19 cellular contexts compared by ENCODE assay signal in genomic region chr3:30299674-30300423, GRCh38.
DNase-seq lines count a peak whose midpoint lies in the region; ATAC-seq, FAIRE-seq and TF ChIP-seq lines count a peak whose summit lies in the region.
"Had no signal": no experiment of that assay in that cellular context is flagged by ENCODE, and none has a peak within 500 bp of the region (broad histone marks: within the 10 kb centered on the region; RNA-seq: fewer than 3 reads in every experiment).

No MANE protein-coding gene starts in this region.

- H2AFZ ChIP-seq in HepG2 (ENCODE audit: low read length), result peak overlapping the region; percentile 31

- WGBS in HepG2 (ENCODE audit: low lambda C conversion rate), result 25% methylated on average over 3 of the region's 3 CpGs
- 59% methylated on average over 3 of the region's 3 CpGs for WGBS in right lobe of liver (ENCODE audit: insufficient coverage, low coverage, low lambda C conversion rate, missing lambda C conversion rate)

- H3K9me3 ChIP-seq in HepG2 (ENCODE audit: low read length) (peaks cover 8% of the 10 kb centered on the region; the same call in 1 of the 2 replicates), right lobe of liver (no peaks in the 10 kb centered on the region)

- DNase-seq in HepG2 (ENCODE audit: low spot score) (peak; percentile 48), right lobe of liver (no peak), bronchial epithelial cell (ENCODE audit: low read depth) (peak; percentile 37), left colon (no peak), SKM-1 (lab: John Stamatoyannopoulos, UW; ENCODE audit: unreplicated experiment) (no peak)
- DNase-seq in stimulated activated CD4-positive, alpha-beta T cell treated with anti-CD3 and anti-CD28 coated beads, Interleukin-4, amount 100 ng/mL, for 1 hour, result no peak
- no peak for DNase-seq in activated effector memory CD4-positive, alpha-beta T cell treated with Interleukin-2 at 50 U/mL for 16 hours
- DNase-seq: COR-L47, DMS79 treated with DMSO at 0.1 percent for 48 hours, NCI-H1092, NCI-H1694 treated with DMSO at 0.1 percent for 48 hours, NCI-H446 treated with DMSO at 0.1 percent for 48 hours, SIG-M5 had no signal

- no TSS peak for BruUV-seq in HepG2 (replicated peaks; lab: Mats Ljungman, UMichigan)

- CTCF ChIA-PET in HepG2 (lab: Yijun Ruan, JAX; ENCODE audit: low intra/inter-chr PET ratio, low total read pairs), result no interaction called here

- POLR2A ChIA-PET in HepG2 (lab: Yijun Ruan, JAX), result no interaction called here

- H3K4me1 ChIP-seq in HepG2 (ENCODE audit: insufficient read depth, low read length) (peaks cover 41% of the 10 kb centered on the region), right lobe of liver (no peaks in the 10 kb centered on the region)

- ATAC-seq in HepG2 (peak; percentile 65), right lobe of liver (no peak), left colon (peak; percentile 75), HG02623 (IDR thresholded peaks at IDR 0.05; ENCODE audit: unreplicated experiment) (no peak)
- ATAC-seq: K562 had no signal

- FAIRE-seq in HepG2 (lab: Jason Lieb, UNC) (no peak), bronchial epithelial cell (lab: Jason Lieb, UNC) (no peak)
- FAIRE-seq: G401.6, GM19239, HTR-8/SVneo, K562, RCC 7860 had no signal

- intact Hi-C loops in HepG2 (cut with micrococcal nuclease; ENCODE audit: unreplicated experiment) (no loop called here), right lobe of liver (cut with DNase I) (no loop called here), left colon (cut with DNase I, micrococcal nuclease) (no loop called here)

- TF ChIP-seq EP300 in HepG2 (IDR thresholded peaks at IDR 0.05; ENCODE audit: low read depth in 2 of 2, low read length in 2 of 2) (no peak), HepG2 (CRISPR knock-in tag; IDR thresholded peaks at IDR 0.05; ENCODE audit: borderline replicate concordance) (no peak)

- in situ Hi-C loops in HepG2 (cut with HindIII; ENCODE audit: extremely low pct_ligation_motif_present, low pct_unique_long_range_greater_than_20kb), result no loop called here

- no peak for TF ChIP-seq CTCF in HepG2 (CRISPR knock-in tag; IDR thresholded peaks at IDR 0.05)
- TF ChIP-seq CTCF in right lobe of liver (IDR thresholded peaks at IDR 0.05), result no peak
- no peak for TF ChIP-seq CTCF in bronchial epithelial cell (IDR thresholded peaks at IDR 0.05; ENCODE audit: insufficient read depth, low read length, severe bottlenecking)

- H3K9ac ChIP-seq in HepG2 (ENCODE audit: insufficient read depth, low read depth, low read length), result no peak overlapping the region

- H3K27me3 ChIP-seq in HepG2 (ENCODE audit: control insufficient read depth in 1 of 2, insufficient read depth in 2 of 2, low read length in 2 of 2), result no peaks in the 10 kb centered on the region
- no peaks in the 10 kb centered on the region for H3K27me3 ChIP-seq in right lobe of liver
- no peaks in the 10 kb centered on the region for H3K27me3 ChIP-seq in bronchial epithelial cell (ENCODE audit: control insufficient read depth, insufficient read depth, low read length)

- TF ChIP-seq RAD21 in HepG2 (CRISPR knock-in tag; IDR thresholded peaks at IDR 0.05), result no peak

- peak overlapping the region; percentile 30 for H3K4me2 ChIP-seq in HepG2 (ENCODE audit: low read depth, low read length)

- no peaks in the 10 kb centered on the region for H4K20me1 ChIP-seq in HepG2 (ENCODE audit: insufficient read depth, low read length)

- H3K27ac ChIP-seq in HepG2 (ENCODE audit: extremely low read length, insufficient read depth, low read length) (no peak overlapping the region), right lobe of liver (no peak overlapping the region)

- H3K36me3 ChIP-seq in HepG2 (replicated peaks in 1 of 2; ENCODE audit: control insufficient read depth in 1 of 2, insufficient read depth in 2 of 2, low read length in 2 of 2) (no peaks in the 10 kb centered on the region), right lobe of liver (no peaks in the 10 kb centered on the region), bronchial epithelial cell (ENCODE audit: control insufficient read depth, insufficient read depth, low read length) (no peaks in the 10 kb centered on the region)

- TF ChIP-seq POLR2A in HepG2 (IDR thresholded peaks at IDR 0.05; ENCODE audit: insufficient read depth in 1 of 2, low read depth in 2 of 2, low read length in 2 of 2) (no peak), right lobe of liver (IDR thresholded peaks at IDR 0.05) (no peak)

- no peaks in the 10 kb centered on the region for H3K79me2 ChIP-seq in HepG2 (ENCODE audit: insufficient read depth, low read length)

- H3K4me3 ChIP-seq in HepG2 (replicated peaks in 1 of 3; ENCODE audit: insufficient read depth in 1 of 3, low read depth in 2 of 3, low read length in 3 of 3) (no peak overlapping the region), right lobe of liver (no peak overlapping the region), bronchial epithelial cell (ENCODE audit: low read depth, low read length) (no peak overlapping the region)
- H3K4me3 ChIP-seq: K562 had no signal

TF ChIP-seq in HepG2, 621 proteins besides CTCF, POLR2A, EP300 and RAD21 (continues in another document):
- no peak for TF ChIP-seq ISX (CRISPR knock-in tag; conservative IDR thresholded peaks at IDR 0.05)
- no peak for TF ChIP-seq ZNF780A (CRISPR knock-in tag; IDR thresholded peaks at IDR 0.05)
- no peak for TF ChIP-seq ZNF34 (CRISPR knock-in tag; IDR thresholded peaks at IDR 0.05; ENCODE audit: borderline replicate concordance)
- TF ChIP-seq ZNF121 (CRISPR knock-in tag; IDR thresholded peaks at IDR 0.05), result no peak
- TF ChIP-seq ELF3 (CRISPR knock-in tag; IDR thresholded peaks at IDR 0.05), result peak; percentile 40; the same call in 1 of the 2 replicates
- no peak for TF ChIP-seq ONECUT2 (CRISPR knock-in tag; IDR thresholded peaks at IDR 0.05)
- TF ChIP-seq, protein P1, sequence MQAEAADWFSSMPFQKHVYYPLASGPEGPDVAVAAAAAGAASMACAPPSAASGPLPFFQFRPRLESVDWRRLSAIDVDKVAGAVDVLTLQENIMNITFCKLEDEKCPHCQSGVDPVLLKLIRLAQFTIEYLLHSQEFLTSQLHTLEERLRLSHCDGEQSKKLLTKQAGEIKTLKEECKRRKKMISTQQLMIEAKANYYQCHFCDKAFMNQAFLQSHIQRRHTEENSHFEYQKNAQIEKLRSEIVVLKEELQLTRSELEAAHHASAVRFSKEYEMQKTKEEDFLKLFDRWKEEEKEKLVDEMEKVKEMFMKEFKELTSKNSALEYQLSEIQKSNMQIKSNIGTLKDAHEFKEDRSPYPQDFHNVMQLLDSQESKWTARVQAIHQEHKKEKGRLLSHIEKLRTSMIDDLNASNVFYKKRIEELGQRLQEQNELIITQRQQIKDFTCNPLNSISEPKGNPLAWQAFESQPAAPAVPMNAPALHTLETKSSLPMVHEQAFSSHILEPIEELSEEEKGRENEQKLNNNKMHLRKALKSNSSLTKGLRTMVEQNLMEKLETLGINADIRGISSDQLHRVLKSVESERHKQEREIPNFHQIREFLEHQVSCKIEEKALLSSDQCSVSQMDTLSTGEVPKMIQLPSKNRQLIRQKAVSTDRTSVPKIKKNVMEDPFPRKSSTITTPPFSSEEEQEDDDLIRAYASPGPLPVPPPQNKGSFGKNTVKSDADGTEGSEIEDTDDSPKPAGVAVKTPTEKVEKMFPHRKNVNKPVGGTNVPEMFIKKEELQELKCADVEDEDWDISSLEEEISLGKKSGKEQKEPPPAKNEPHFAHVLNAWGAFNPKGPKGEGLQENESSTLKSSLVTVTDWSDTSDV (CRISPR knock-in tag; IDR thresholded peaks at IDR 0.05), result no peak
- 0 out of 2 replicates have a peak, but pooled peaks have one; percentile 7 for TF ChIP-seq BCL6 (CRISPR knock-in tag; IDR thresholded peaks at IDR 0.05)
- no peak for TF ChIP-seq TEF (CRISPR knock-in tag; IDR thresholded peaks at IDR 0.05)
- no peak for TF ChIP-seq TCF7L2 (IDR thresholded peaks at IDR 0.05; ENCODE audit: low read depth, low read length)
- TF ChIP-seq THAP8 (CRISPR knock-in tag; IDR thresholded peaks at IDR 0.05; ENCODE audit: borderline replicate concordance), result no peak
- no peak for TF ChIP-seq ZIK1 (CRISPR knock-in tag; IDR thresholded peaks at IDR 0.05; ENCODE audit: borderline replicate concordance, low read depth)
- TF ChIP-seq GATAD2A (CRISPR knock-in tag; IDR thresholded peaks at IDR 0.05), result peak; percentile 8; the same call in 1 of the 2 replicates
- TF ChIP-seq, protein P2, sequence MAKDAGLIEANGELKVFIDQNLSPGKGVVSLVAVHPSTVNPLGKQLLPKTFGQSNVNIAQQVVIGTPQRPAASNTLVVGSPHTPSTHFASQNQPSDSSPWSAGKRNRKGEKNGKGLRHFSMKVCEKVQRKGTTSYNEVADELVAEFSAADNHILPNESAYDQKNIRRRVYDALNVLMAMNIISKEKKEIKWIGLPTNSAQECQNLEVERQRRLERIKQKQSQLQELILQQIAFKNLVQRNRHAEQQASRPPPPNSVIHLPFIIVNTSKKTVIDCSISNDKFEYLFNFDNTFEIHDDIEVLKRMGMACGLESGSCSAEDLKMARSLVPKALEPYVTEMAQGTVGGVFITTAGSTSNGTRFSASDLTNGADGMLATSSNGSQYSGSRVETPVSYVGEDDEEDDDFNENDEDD (CRISPR knock-in tag; IDR thresholded peaks at IDR 0.05; ENCODE audit: borderline replicate concordance), result no peak
- TF ChIP-seq SRSF9 (IDR thresholded peaks at IDR 0.05; ENCODE audit: borderline replicate concordance, insufficient read depth, low read depth, low read length, poor library complexity, severe bottlenecking), result no peak
- TF ChIP-seq, protein P3, sequence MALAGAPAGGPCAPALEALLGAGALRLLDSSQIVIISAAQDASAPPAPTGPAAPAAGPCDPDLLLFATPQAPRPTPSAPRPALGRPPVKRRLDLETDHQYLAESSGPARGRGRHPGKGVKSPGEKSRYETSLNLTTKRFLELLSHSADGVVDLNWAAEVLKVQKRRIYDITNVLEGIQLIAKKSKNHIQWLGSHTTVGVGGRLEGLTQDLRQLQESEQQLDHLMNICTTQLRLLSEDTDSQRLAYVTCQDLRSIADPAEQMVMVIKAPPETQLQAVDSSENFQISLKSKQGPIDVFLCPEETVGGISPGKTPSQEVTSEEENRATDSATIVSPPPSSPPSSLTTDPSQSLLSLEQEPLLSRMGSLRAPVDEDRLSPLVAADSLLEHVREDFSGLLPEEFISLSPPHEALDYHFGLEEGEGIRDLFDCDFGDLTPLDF (CRISPR knock-in tag; IDR thresholded peaks at IDR 0.05), result no peak

Comparison
In these comparisons a context has a peak if more than half of its experiments do, and no peak if none do; other contexts are left out.
1. ATAC-seq: peak in HepG2 (single experiment) and left colon (single experiment); none in right lobe of liver (0 of 4) and HG02623 (single experiment).
2. DNase-seq: peak in HepG2 (single experiment) and bronchial epithelial cell (single experiment); none in right lobe of liver (0 of 3), left colon (0 of 2), SKM-1 (single experiment), stimulated activated CD4-positive, alpha-beta T cell treated with anti-CD3 and anti-CD28 coated beads, Interleukin-4, amount 100 ng/mL, for 1 hour (single experiment) and activated effector memory CD4-positive, alpha-beta T cell treated with Interleukin-2 at 50 U/mL for 16 hours (single experiment).